12 cellular contexts compared by ENCODE assay signal in the genomic region with DNA sequence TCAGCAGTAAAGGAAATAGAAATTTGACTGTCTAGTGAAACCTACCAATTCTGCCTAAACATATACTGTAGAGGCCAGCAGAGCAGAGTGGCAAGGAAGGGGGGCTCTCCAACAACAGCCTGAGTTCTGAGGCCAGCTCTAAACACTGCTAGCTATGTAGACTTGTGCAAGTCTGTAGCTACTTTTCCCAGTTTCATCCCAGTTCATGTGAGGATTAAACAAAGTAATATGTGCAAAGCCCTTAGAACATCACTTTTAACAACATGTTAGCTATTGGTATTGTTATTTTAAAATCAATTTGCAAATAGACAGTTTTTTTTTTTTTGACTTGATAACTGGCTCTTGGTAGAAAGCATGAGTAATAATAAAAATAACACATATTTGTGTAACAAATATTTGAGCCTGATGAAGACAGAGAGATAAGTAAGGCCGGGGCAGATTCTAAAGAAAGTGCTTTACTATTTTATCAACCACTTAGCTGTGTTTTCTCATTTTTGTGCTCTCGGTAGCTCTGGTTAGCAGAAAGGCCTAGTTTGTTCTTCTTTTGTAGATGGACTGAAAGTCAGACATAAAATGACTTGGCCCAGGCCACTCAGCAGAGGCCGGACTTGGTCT. TPM values are rescaled to one million over a fixed set of nuclear protein-coding genes. Genes with fewer than 3 reads are reported as not detected.
A peak's percentile ranks its signal among the peaks of the same experiment; 100 is the strongest.
DNase-seq lines count a peak whose midpoint lies in the region; ATAC-seq, FAIRE-seq and TF ChIP-seq lines count a peak whose summit lies in the region.
"Had no signal": no experiment of that assay in that cellular context is flagged by ENCODE, and none has a peak within 500 bp of the region (broad histone marks: within the 10 kb centered on the region; RNA-seq: fewer than 3 reads in every experiment).

No MANE protein-coding gene starts in this region.

- H3F3A ChIP-seq in PC-3 (ENCODE audit: low read length, unreplicated experiment): no peaks in the 10 kb centered on the region

- no peak for FAIRE-seq in pancreas (lab: Jason Lieb, UNC)

- CTCF ChIA-PET in PC-3 (lab: Charles Lee): interaction anchor here (0.6 to 1.0 kb wide), 4 partner anchors 19 to 194 kb away, joined by 3 to 7 read pairs (median 4); no protein-coding TSS in a partner anchor

- no peaks in the 10 kb centered on the region for H3K9me3 ChIP-seq in BLaER1 treated with 17β-estradiol and CSF1 and Interleukin-3, amounts not matched to agents 10 nM and 100 nM (replicated peaks in 1 of 11)
- H3K9me3 ChIP-seq in PC-3 (ENCODE audit: low read length): no peaks in the 10 kb centered on the region
- no peaks in the 10 kb centered on the region for H3K9me3 ChIP-seq in esophagus muscularis mucosa
- H3K9me3 ChIP-seq in pancreas: no peaks in the 10 kb centered on the region
- H3K9me3 ChIP-seq: HAP-1 had no signal

- H3K4me2 ChIP-seq in BLaER1 treated with 17β-estradiol and CSF1 and Interleukin-3, amounts not matched to agents 10 nM and 100 nM: peak overlapping the region; percentile 65 to 93 (median 87); a peak in 21 of 22 replicates
- no peak overlapping the region for H3K4me2 ChIP-seq in PC-3 (ENCODE audit: low read length)

- POLR2A ChIA-PET in PC-3 (lab: Charles Lee; ENCODE audit: unreplicated experiment): interaction anchor here (0.6 to 1.1 kb wide), 2 partner anchors 10 to 13 kb away, joined by 5 to 8 read pairs; no protein-coding TSS in a partner anchor

- DNase-seq in PC-3 (no peak), esophagus muscularis mucosa (ENCODE audit: extremely low spot score) (no peak), pancreas (no peak), glomerular visceral epithelial cell (ENCODE audit: extremely low spot score) (no peak), SHP77 (lab: John Stamatoyannopoulos, UW) (no peak), cortex of kidney (lab: John Stamatoyannopoulos, UW) (no peak), NCI-H526 treated with DMSO at 0.1 percent for 48 hours (lab: John Stamatoyannopoulos, UW) (no peak)
- DNase-seq: activated naive CD8-positive, alpha-beta T cell treated with anti-CD3 and anti-CD28 coated beads, Interleukin-2, amount 10 ng/mL, durations not matched to agents 7 days and 5 days; NCI-H524; stimulated activated CD4-positive, alpha-beta T cell treated with anti-CD3 and anti-CD28 coated beads, Interleukin-15, amount 100 ng/mL, for 24 hours had no signal

- no peak overlapping the region for H2AFZ ChIP-seq in PC-3 (ENCODE audit: low read length)

- H4K20me1 ChIP-seq in BLaER1 treated with 17β-estradiol and CSF1 and Interleukin-3, amounts not matched to agents 10 nM and 100 nM: peaks cover 33 to 84% (median 43%) of the 10 kb centered on the region in 11 experiments; a peak in 19 of 22 replicates
- H4K20me1 ChIP-seq in PC-3 (ENCODE audit: low read length): no peaks in the 10 kb centered on the region

- ATAC-seq in PC-3 (peak; percentile 22; the same call in 1 of the 2 replicates), pancreas (peak in 3 of 4 donors; percentile 22 to 49 (median 33))

- no peak for TF ChIP-seq POLR2A in esophagus muscularis mucosa (IDR thresholded peaks at IDR 0.05; ENCODE audit: low read depth)

- H3K4me3 ChIP-seq in BLaER1 treated with 17β-estradiol and CSF1 and Interleukin-3, amounts not matched to agents 10 nM and 100 nM: no peak overlapping the region
- H3K4me3 ChIP-seq in PC-3 (ENCODE audit: low read length): no peak overlapping the region
- H3K4me3 ChIP-seq in esophagus muscularis mucosa: no peak overlapping the region
- no peak overlapping the region for H3K4me3 ChIP-seq in pancreas
- H3K4me3 ChIP-seq: HAP-1 had no signal

- intact Hi-C loops in PC-3 (cut with micrococcal nuclease): no loop called here
- intact Hi-C loops in esophagus muscularis mucosa (cut with DNase I): no loop called here
- intact Hi-C loops in pancreas (cut with DNase I): no loop called here

- H3K27ac ChIP-seq in BLaER1 treated with 17β-estradiol and CSF1 and Interleukin-3, amounts not matched to agents 10 nM and 100 nM: no peak overlapping the region
- H3K27ac ChIP-seq in PC-3 (ENCODE audit: low read length) (no peak overlapping the region), esophagus muscularis mucosa (replicated peaks in 1 of 4) (peak overlapping the region; percentile 26 to 59 (median 49)), pancreas (peak overlapping the region in 2 of 4 donors; percentile 44 to 51)

- no peak for TF ChIP-seq EP300 in esophagus muscularis mucosa (IDR thresholded peaks at IDR 0.05)

- no peaks in the 10 kb centered on the region for H3K9me2 ChIP-seq in PC-3 (replicated peaks; ENCODE audit: low read length)

- 69% methylated on average over 3 of the region's 3 CpGs for WGBS in esophagus muscularis mucosa
- 50 to 52% methylated on average over 3 of the region's 3 CpGs for WGBS in pancreas, 2 donors

- H3K4me1 ChIP-seq in BLaER1 treated with 17β-estradiol and CSF1 and Interleukin-3, amounts not matched to agents 10 nM and 100 nM: peaks cover 56 to 92% (median 72%) of the 10 kb centered on the region in 10 experiments
- H3K4me1 ChIP-seq in PC-3 (ENCODE audit: insufficient read depth, low read length) (no peaks in the 10 kb centered on the region), esophagus muscularis mucosa (peaks cover 41 to 63% (median 49%) of the 10 kb centered on the region in 4 donors), pancreas (peaks cover 10 to 21% (median 18%) of the 10 kb centered on the region in 3 donors)

- BruUV-seq in PC-3 (replicated peaks; lab: Mats Ljungman, UMichigan): no TSS peak

- H3K36me3 ChIP-seq in BLaER1 treated with 17β-estradiol and CSF1 and Interleukin-3, amounts not matched to agents 10 nM and 100 nM: peaks cover 0 to 24% (median 4%) of the 10 kb centered on the region in 11 experiments; a peak in 5 of 22 replicates
- no peaks in the 10 kb centered on the region for H3K36me3 ChIP-seq in PC-3 (ENCODE audit: low read depth, low read length)
- no peaks in the 10 kb centered on the region for H3K36me3 ChIP-seq in esophagus muscularis mucosa
- H3K36me3 ChIP-seq in pancreas: no peaks in the 10 kb centered on the region
- H3K36me3 ChIP-seq: HAP-1 had no signal

- H3K27me3 ChIP-seq in BLaER1 treated with 17β-estradiol and CSF1 and Interleukin-3, amounts not matched to agents 10 nM and 100 nM: no peaks in the 10 kb centered on the region
- H3K27me3 ChIP-seq in PC-3 (ENCODE audit: low read length) (no peaks in the 10 kb centered on the region), esophagus muscularis mucosa (no peaks in the 10 kb centered on the region), pancreas (no peaks in the 10 kb centered on the region)

- TF ChIP-seq CTCF in PC-3 (conservative IDR thresholded peaks at IDR 0.05; ENCODE audit: low read depth, low read length) (no peak), esophagus muscularis mucosa (IDR thresholded peaks at IDR 0.05) (no peak), pancreas (IDR thresholded peaks at IDR 0.05) (no peak)

- no peaks in the 10 kb centered on the region for H3K79me2 ChIP-seq in PC-3 (ENCODE audit: low read length)

- H3K9ac ChIP-seq in BLaER1 treated with 17β-estradiol and CSF1 and Interleukin-3, amounts not matched to agents 10 nM and 100 nM: 0 out of 22 replicates have a peak overlapping the region, but pooled peaks of 1 of the 11 experiments have one; percentile 17
- H3K9ac ChIP-seq in PC-3 (ENCODE audit: low read length): no peak overlapping the region

RNA-seq across cellular contexts. Expression of gene CHST12, which starts 9.3 kb away (rescaled TPM):
- total RNA-seq in PC-3 (2014; rRNA removed): 12.2 and 12.9 TPM in 2 replicates
- total RNA-seq in esophagus muscularis mucosa: 10 to 100 TPM in 2 of 4 donors, 1 to 10 TPM in 2; 6.6 to 24.0 (median 14.8) TPM
- total RNA-seq in pancreas: 10 to 100 TPM in 1 of 6 donors, 1 to 10 TPM in 5; 7.3 to 13.2 (median 8.6) TPM
- polyA plus RNA-seq in pancreas: 1 to 10 TPM; 7.0 to 8.7 TPM

RNA-seq across cellular contexts. Expression of gene EIF3B, which starts 58.1 kb away (rescaled TPM):
- total RNA-seq in PC-3 (2014; rRNA removed): 289 and 377 TPM in 2 replicates
- 100 to 1,000 TPM; 105 to 155 (median 128) TPM for total RNA-seq in esophagus muscularis mucosa
- total RNA-seq in pancreas: 100 to 1,000 TPM in 1 of 6 donors, 10 to 100 TPM in 5; 61.1 to 106 (median 72.4) TPM
- polyA plus RNA-seq in pancreas: 10 to 100 TPM; 83.2 to 90.6 TPM

Comparison
In these comparisons a context has a peak if more than half of its experiments do, and no peak if none do; other contexts are left out.
1. H3K27ac ChIP-seq: peak in esophagus muscularis mucosa (4 of 4); none in BLaER1 treated with 17β-estradiol and CSF1 and Interleukin-3, amounts not matched to agents 10 nM and 100 nM (0 of 11) and PC-3 (single experiment).